Comparison of ENCODE assay signal across 8 cellular contexts in the genomic region with DNA sequence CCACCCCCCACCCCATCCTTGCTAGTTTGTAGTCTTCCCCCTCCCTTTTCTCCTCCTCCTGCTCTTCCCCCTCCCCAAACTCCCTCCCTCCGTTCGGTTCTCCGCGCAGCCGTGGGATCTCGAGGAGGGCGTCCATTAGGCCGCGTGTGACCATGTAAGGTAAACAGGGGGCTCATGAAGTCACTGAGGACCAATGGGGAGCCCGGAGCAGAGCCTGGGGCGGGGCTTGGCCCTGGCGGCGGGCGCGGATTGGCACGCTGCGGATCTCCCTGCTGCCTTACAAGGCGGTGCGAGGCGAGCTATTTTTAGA. TPM values are rescaled to one million over a fixed set of nuclear protein-coding genes. Genes with fewer than 3 reads are reported as not detected.
DNase-seq lines count a peak whose midpoint lies in the region; ATAC-seq and TF ChIP-seq lines count a peak whose summit lies in the region.

No MANE protein-coding gene starts in this region.

- H3K27me3 Mint-ChIP-seq in activated T-cell treated with anti-CD3 and anti-CD28 coated beads, Interleukin-2, amount 50 U/mL, for 4 hours (ENCODE audit: low read depth), result peaks cover 9% of the 10 kb centered on the region

- H3K36me3 Mint-ChIP-seq in activated T-cell treated with anti-CD3 and anti-CD28 coated beads, Interleukin-2, amount 50 U/mL, for 4 hours (ENCODE audit: insufficient read depth), result no peaks in the 10 kb centered on the region

- in situ Hi-C loops in Caki2 (cut with HindIII; ENCODE audit: low pct_unique_long_range_greater_than_20kb, low sequenced_read_pairs), result no loop called here

- DNase-seq in Caki2 (ENCODE audit: low read depth), result peak; percentile 99
- DNase-seq in HuH-7 (ENCODE audit: low spot score), result peak; percentile 94
- peak; percentile 54 for DNase-seq in OCI-M2 (lab: John Stamatoyannopoulos, UW; ENCODE audit: unreplicated experiment)
- DNase-seq in activated T-cell treated with anti-CD3 and anti-CD28 coated beads, Interleukin-2, amount 50 U/mL, for 4 hours, result peak; percentile 93
- peak; percentile 89 for DNase-seq in epithelial cell of proximal tubule (ENCODE audit: low read depth)
- DNase-seq in stimulated activated CD8-positive, alpha-beta memory T cell treated with anti-CD3 and anti-CD28 coated beads, Interleukin-2, amount 100 ng/mL, for 1 hour (ENCODE audit: low read depth in 2 of 2), result peak; percentile 85 to 92

- H3K9me3 ChIP-seq in mononuclear cell (ENCODE audit: low read depth, low read length), result no peaks in the 10 kb centered on the region

- peak overlapping the region; percentile 82 for H3K4me3 ChIP-seq in epithelial cell of proximal tubule (ENCODE audit: low read depth, low read length)
- peak overlapping the region; percentile 68 for H3K4me3 ChIP-seq in mononuclear cell (ENCODE audit: low read length)

- H3K27me3 ChIP-seq in mononuclear cell (ENCODE audit: insufficient read depth, low read length), result no peaks in the 10 kb centered on the region

- peaks cover 53% of the 10 kb centered on the region for H3K4me1 ChIP-seq in mononuclear cell (ENCODE audit: insufficient read depth, low read length)

- peaks cover 3% of the 10 kb centered on the region for H3K9me3 Mint-ChIP-seq in activated T-cell treated with anti-CD3 and anti-CD28 coated beads, Interleukin-2, amount 50 U/mL, for 4 hours

- peak overlapping the region; percentile 93 for H3K4me3 Mint-ChIP-seq in activated T-cell treated with anti-CD3 and anti-CD28 coated beads, Interleukin-2, amount 50 U/mL, for 4 hours

- H3K4me1 Mint-ChIP-seq in activated T-cell treated with anti-CD3 and anti-CD28 coated beads, Interleukin-2, amount 50 U/mL, for 4 hours (ENCODE audit: low read depth), result peaks cover 52% of the 10 kb centered on the region

- TF ChIP-seq CTCF in epithelial cell of proximal tubule (conservative IDR thresholded peaks at IDR 0.05; ENCODE audit: low read depth, low read length), result no peak

- peak; percentile 96 for ATAC-seq in GM21528 (IDR thresholded peaks at IDR 0.05; ENCODE audit: low FRiP score, unreplicated experiment)
- peak; percentile 90 to 91 for ATAC-seq in activated T-cell treated with anti-CD3 and anti-CD28 coated beads, Interleukin-2, amount 50 U/mL, for 4 hours

RNA-seq across cellular contexts. Expression of a gene that starts 0.2 kb away (rescaled TPM):
- total RNA-seq in Caki2 (2014; rRNA removed; shearing (Covaris generic); ENCODE audit: low replicate concordance), result 5.5 and 8.1 TPM in 2 replicates
- total RNA-seq in activated T-cell treated with anti-CD3 and anti-CD28 coated beads, Interleukin-2, amount 50 U/mL, for 4 hours, result 10 to 100 TPM in 2 of 3 donors, 1 to 10 TPM in 1; 5.9 to 14.3 (median 13.4) TPM
- 14.6 and 22.2 TPM in 2 replicates for total RNA-seq in epithelial cell of proximal tubule
- total RNA-seq in mononuclear cell, result 81.5 TPM

Comparison
In these comparisons a context has a peak if more than half of its experiments do, and no peak if none do; other contexts are left out.
1. Peak in every context shown above with its lines: DNase-seq, ATAC-seq and H3K4me3 ChIP-seq.